ENCODE assay signal across 8 cellular contexts in the genomic region with DNA sequence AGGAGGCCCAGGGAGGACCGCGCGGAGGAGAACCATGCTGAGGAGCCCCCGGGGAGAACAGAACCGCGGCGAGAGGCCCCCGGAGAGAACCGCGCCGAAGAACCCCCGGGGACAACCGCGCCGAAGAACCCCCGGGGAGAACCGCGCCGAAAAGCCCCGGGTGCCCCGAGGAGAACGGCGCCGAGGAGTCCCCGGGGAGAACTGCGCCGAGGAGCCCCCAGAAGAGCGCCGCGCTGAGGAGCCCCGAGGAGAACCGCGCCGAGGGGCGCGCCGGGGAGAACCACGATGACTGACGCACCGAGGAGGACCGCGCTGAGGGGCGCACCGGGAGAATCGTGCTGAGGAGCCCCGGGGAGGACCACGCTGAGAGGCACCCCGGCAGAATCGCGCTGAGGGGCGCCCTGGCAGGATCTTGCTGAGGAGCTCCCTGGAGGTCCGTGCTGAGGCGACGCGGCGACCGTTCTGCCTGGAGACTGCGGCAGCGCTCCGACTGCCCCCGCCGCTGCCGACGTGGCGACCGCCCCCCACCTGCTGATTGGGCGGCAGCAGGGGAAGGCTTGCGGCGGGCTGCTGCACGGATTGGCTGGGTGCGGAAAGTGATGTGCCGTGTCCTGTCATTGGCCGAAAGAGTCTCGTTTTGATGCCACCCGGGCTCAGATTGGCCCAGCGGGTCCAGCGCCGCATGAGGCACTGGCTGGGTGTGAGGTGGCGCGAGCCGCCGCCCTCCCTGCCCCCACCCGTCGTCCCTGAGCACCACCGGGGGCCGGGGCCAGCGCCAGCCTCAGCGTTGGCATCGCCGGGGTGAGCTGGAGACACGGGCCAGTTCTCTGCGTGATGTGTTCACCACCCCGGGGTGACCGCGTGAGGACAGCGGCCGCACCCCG. TPM values are rescaled to one million over a fixed set of nuclear protein-coding genes. Genes with fewer than 3 reads are reported as not detected.
DNase-seq lines count a peak whose midpoint lies in the region; TF ChIP-seq lines count a peak whose summit lies in the region.

A gene (minus strand): TSS at position 464 of the 884 bp plus-strand sequence.

- peaks cover 24% of the 10 kb centered on the region for H3K27me3 Mint-ChIP-seq in neural progenitor cell (ENCODE audit: insufficient read depth, low read depth)

- intact Hi-C loops in stomach (cut with DNase I; ENCODE audit: low total_unique reads): loop anchor here (10.0 kb wide), 1 partner anchor 175 kb away; no protein-coding TSS in a partner anchor

- H3K36me3 ChIP-seq in GM23248 (ENCODE audit: low read depth) (no peaks in the 10 kb centered on the region), neural progenitor cell (no peaks in the 10 kb centered on the region), stomach (no peaks in the 10 kb centered on the region)

- peaks cover 13% of the 10 kb centered on the region for H3K9me3 Mint-ChIP-seq in neural progenitor cell

- peak; percentile 97 for TF ChIP-seq POLR2A in Raji (IDR thresholded peaks at IDR 0.05; ENCODE audit: insufficient read depth, low read depth, low read length)
- peak in 2 of 4 donors; percentile 74 to 87 for TF ChIP-seq POLR2A in stomach (IDR thresholded peaks at IDR 0.05)

- H3K9ac ChIP-seq in GM23248 (peak within 1 kb of the TSS; percentile 99), neural progenitor cell (peak within 1 kb of the TSS; percentile 61)

- DNase-seq in EL (peak; percentile 92), GM23248 (peak; percentile 92), LHCN-M2 (ENCODE audit: low read depth) (peak; percentile 85), activated gamma-delta T cell (lab: John Stamatoyannopoulos, UW) (peak; percentile 78), foreskin fibroblast (peak; percentile 90 to 96), neural progenitor cell (ENCODE audit: low spot score) (peak; percentile 92), stomach (peak; percentile 90)

- peaks cover 50% of the 10 kb centered on the region for H3K79me2 ChIP-seq in GM23248 (ENCODE audit: insufficient read depth)
- H3K79me2 ChIP-seq in neural progenitor cell (ENCODE audit: low read depth): peaks cover 38% of the 10 kb centered on the region

- H3K4me1 ChIP-seq in GM23248 (ENCODE audit: insufficient read depth): peaks cover 22% of the 10 kb centered on the region
- peaks cover 25% of the 10 kb centered on the region for H3K4me1 ChIP-seq in neural progenitor cell
- H3K4me1 ChIP-seq in stomach: peaks cover 0 to 69% (median 37%) of the 10 kb centered on the region in 4 donors

- H3F3A ChIP-seq in GM23248 (ENCODE audit: insufficient read depth) (no peaks in the 10 kb centered on the region), neural progenitor cell (ENCODE audit: low read depth) (peaks cover 21% of the 10 kb centered on the region)

- 58 to 67% methylated on average over 65 to 80 of the region's 98 CpGs for whole genome bisulfite sequencing in GM23248 (ENCODE audit: low coverage in 1 of 2, low lambda C conversion rate in 2 of 2, missing lambda C conversion rate in 2 of 2), 2 experiments
- WGBS in stomach, 5 donors: 45 to 69% (median 52%) methylated on average over 56 to 98 of the region's 98 CpGs

- TF ChIP-seq CTCF in foreskin fibroblast (IDR thresholded peaks at IDR 0.05; ENCODE audit: low read depth, low read length) (no peak), neural progenitor cell (IDR thresholded peaks at IDR 0.05) (no peak), stomach (IDR thresholded peaks at IDR 0.05) (no peak)

- in situ Hi-C loops in GM23248 (cut with MboI): no loop called here

- H3K9me2 ChIP-seq in GM23248 (ENCODE audit: insufficient read depth): no peaks in the 10 kb centered on the region

- peak within 1 kb of the TSS; percentile 85 for H3K4me2 ChIP-seq in GM23248 (ENCODE audit: unreplicated experiment)
- H3K4me2 ChIP-seq in neural progenitor cell: peak within 1 kb of the TSS; percentile 81

- H2AFZ ChIP-seq in GM23248 (peak within 1 kb of the TSS; percentile 42; the same call in 1 of the 2 replicates), neural progenitor cell (replicated peaks) (no peak within 1 kb of the TSS)

- H3K4me3 ChIP-seq in GM23248: peak within 1 kb of the TSS; percentile 95
- peak within 1 kb of the TSS; percentile 84 to 89 for H3K4me3 ChIP-seq in foreskin fibroblast (ENCODE audit: low read depth in 1 of 2, low read length in 2 of 2)
- peak within 1 kb of the TSS; percentile 62 for H3K4me3 ChIP-seq in neural progenitor cell
- peak within 1 kb of the TSS; percentile 63 to 72 (median 68) for H3K4me3 ChIP-seq in stomach

- H4K20me1 ChIP-seq in GM23248 (ENCODE audit: insufficient read depth) (peaks cover 23% of the 10 kb centered on the region; the same call in 1 of the 2 replicates), neural progenitor cell (ENCODE audit: low read depth) (peaks cover 41% of the 10 kb centered on the region)

- TF ChIP-seq EP300 in stomach (IDR thresholded peaks at IDR 0.05): no peak

- peak within 1 kb of the TSS; percentile 93 for H3K27ac Mint-ChIP-seq in neural progenitor cell

- H3K27me3 ChIP-seq in GM23248 (replicated peaks; ENCODE audit: insufficient read depth): no peaks in the 10 kb centered on the region; the same call in 1 of the 2 replicates
- H3K27me3 ChIP-seq in neural progenitor cell: peaks cover 65% of the 10 kb centered on the region
- H3K27me3 ChIP-seq in stomach: no peaks in the 10 kb centered on the region

- H3K4me1 Mint-ChIP-seq in neural progenitor cell: peaks cover 63% of the 10 kb centered on the region

- H3K27ac ChIP-seq in GM23248 (peak within 1 kb of the TSS; percentile 72), neural progenitor cell (no peak within 1 kb of the TSS), stomach (peak within 1 kb of the TSS; percentile 88 to 96 (median 92))

- peaks cover 2% of the 10 kb centered on the region for H3K36me3 Mint-ChIP-seq in neural progenitor cell

- peak within 1 kb of the TSS; percentile 94 for H3K4me3 Mint-ChIP-seq in neural progenitor cell

- no peaks in the 10 kb centered on the region for H3K9me3 ChIP-seq in GM23248 (ENCODE audit: low read depth)
- no peaks in the 10 kb centered on the region for H3K9me3 ChIP-seq in neural progenitor cell (ENCODE audit: low read depth)
- no peaks in the 10 kb centered on the region for H3K9me3 ChIP-seq in stomach

RNA-seq across cellular contexts. Expression of the gene that starts here (rescaled TPM):
- total RNA-seq in GM23248 (2014; rRNA removed; shearing (Covaris generic)): 0.86 and 1.1 TPM in 2 replicates
- polyA plus RNA-seq in GM23248 (2016; fragmentation: Nextera tagmentation; extraction: Ambion mirVana) (0.28 and 0.49 TPM in 2 replicates), stomach (under 1 TPM; under 0.01 to 0.12 (median 0.05) TPM)
- total RNA-seq in LHCN-M2 (2014; rRNA removed) (0.57 and 0.64 TPM in 2 replicates), neural progenitor cell (ENCODE audit: low replicate concordance) (2.3 TPM in 2 replicates), stomach (10 to 100 TPM in 1 of 5 donors, 1 to 10 TPM in 4; 2.2 to 15.1 (median 2.3) TPM)
- 0.11 TPM for polyA plus RNA-seq in LHCN-M2 (2012)

Comparison
In these comparisons a context has a peak if more than half of its experiments do, and no peak if none do; other contexts are left out.
1. Peak in DNase-seq in LHCN-M2; RNA of the gene not detected or under 1 TPM.